Comparison of ENCODE assay signal across 25 cellular contexts in the genomic region with DNA sequence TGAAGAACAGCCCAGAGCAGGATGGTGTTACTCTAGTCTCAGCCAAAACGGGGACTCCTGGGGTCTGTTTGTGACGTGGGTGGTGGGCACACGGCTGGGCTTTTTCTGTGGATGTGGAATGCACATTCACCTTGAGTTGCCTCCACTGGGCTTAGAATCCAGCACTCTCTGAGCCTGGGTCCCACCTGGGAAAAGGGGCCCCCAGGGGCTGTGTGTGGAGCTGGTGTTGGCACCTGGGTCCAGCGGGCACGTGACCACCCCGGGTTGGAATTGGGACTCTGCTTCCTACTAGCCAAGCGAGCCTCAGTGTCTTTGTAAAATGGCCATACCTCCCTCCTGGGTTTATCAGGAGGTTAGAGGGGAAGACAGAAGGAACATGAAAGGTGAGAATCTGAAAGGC. TPM values are rescaled to one million over a fixed set of nuclear protein-coding genes. Genes with fewer than 3 reads are reported as not detected.
"Had no signal": no experiment of that assay in that cellular context is flagged by ENCODE, and none has a peak within 500 bp of the region (broad histone marks: within the 10 kb centered on the region; RNA-seq: fewer than 3 reads in every experiment).

No MANE protein-coding gene starts in this region.

- H3K27ac Mint-ChIP-seq: mesothelial cell of epicardium; natural killer cell; progenitor cell of endocrine pancreas; stimulated activated naive CD8-positive, alpha-beta T cell treated with anti-CD3 and anti-CD28 coated beads, Interleukin-15, Interleukin-2, amounts not matched to agents 100 ng/mL and 50 ng/mL, for 24 hours had no signal

- H3K27ac ChIP-seq: heart right ventricle, hepatocyte, left ventricle myocardium inferior, ovary, right atrium auricular region, right lobe of liver, suprapubic skin, thoracic aorta, tibial artery, uterus had no signal

- H3K4me3 ChIP-seq: heart right ventricle, hepatocyte, left ventricle myocardium inferior, lung, ovary, right atrium auricular region, right lobe of liver, smooth muscle cell, suprapubic skin, thoracic aorta, tibial artery, uterus had no signal

- H3K9me3 Mint-ChIP-seq: mesothelial cell of epicardium; naive B cell; natural killer cell; stimulated activated naive CD8-positive, alpha-beta T cell treated with anti-CD3 and anti-CD28 coated beads, Interleukin-15, Interleukin-2, amounts not matched to agents 100 ng/mL and 50 ng/mL, for 24 hours had no signal

- H3K79me2 ChIP-seq: hepatocyte had no signal

- H3K27me3 Mint-ChIP-seq: naive B cell; progenitor cell of endocrine pancreas; stimulated activated naive CD8-positive, alpha-beta T cell treated with anti-CD3 and anti-CD28 coated beads, Interleukin-15, Interleukin-2, amounts not matched to agents 100 ng/mL and 50 ng/mL, for 24 hours had no signal

- ATAC-seq: heart right ventricle, natural killer cell, right lobe of liver had no signal

- H3K4me1 Mint-ChIP-seq: mesothelial cell of epicardium had no signal

- H3K27me3 ChIP-seq: heart right ventricle, hepatocyte, ovary, right atrium auricular region, right lobe of liver, suprapubic skin, tibial artery, uterus had no signal

- DNase-seq: heart right ventricle; islet precursor cell; left ventricle myocardium inferior; mesendoderm; naive B cell; natural killer cell; nucleus accumbens; ovary; right lobe of liver; stimulated activated CD4-positive, alpha-beta T cell treated with anti-CD3 and anti-CD28 coated beads, Interleukin-2, amount 100 ng/mL, for 24 hours; stimulated activated CD4-positive, alpha-beta T cell treated with anti-CD3 and anti-CD28 coated beads, Interleukin-4, amount 100 ng/mL, for 1 hour; stimulated activated naive CD4-positive, alpha-beta T cell; tibial artery; trophoblast cell; uterus had no signal

- H3K4me3 Mint-ChIP-seq: mesothelial cell of epicardium; naive B cell; natural killer cell; stimulated activated naive CD8-positive, alpha-beta T cell treated with anti-CD3 and anti-CD28 coated beads, Interleukin-15, Interleukin-2, amounts not matched to agents 100 ng/mL and 50 ng/mL, for 24 hours had no signal

- H2AFZ ChIP-seq: hepatocyte had no signal

- H3K4me2 ChIP-seq: hepatocyte, smooth muscle cell had no signal

- H3K36me3 Mint-ChIP-seq: natural killer cell had no signal

- H3K4me1 ChIP-seq: left ventricle myocardium inferior, right atrium auricular region, right lobe of liver, suprapubic skin, tibial artery, uterus had no signal

- H3K36me3 ChIP-seq: ovary, uterus had no signal

- H3K9me3 ChIP-seq: heart right ventricle, left ventricle myocardium inferior, ovary, right atrium auricular region, right lobe of liver, suprapubic skin, thoracic aorta, tibial artery, uterus had no signal

RNA-seq across cellular contexts. Expression of gene F2RL3, which starts 29.2 kb away (rescaled TPM):
- total RNA-seq: mesothelial cell of epicardium, progenitor cell of endocrine pancreas, renal cortical epithelial cell had no signal
